Comparison of ENCODE assay signal across 11 cellular contexts in genomic region chr2:230000118-230000841, GRCh38.
A peak's percentile ranks its signal among the peaks of the same experiment; 100 is the strongest.
DNase-seq lines count a peak whose midpoint lies in the region; ATAC-seq and FAIRE-seq lines count a peak whose summit lies in the region.
"Had no signal": no experiment of that assay in that cellular context is flagged by ENCODE, and none has a peak within 500 bp of the region (broad histone marks: within the 10 kb centered on the region; RNA-seq: fewer than 3 reads in every experiment).

No MANE protein-coding gene starts in this region.

- H3K4me3 ChIP-seq in effector memory CD4-positive, alpha-beta T cell (ENCODE audit: insufficient read depth, low read depth, low read length, poor library complexity, severe bottlenecking): no peak overlapping the region

- no peaks in the 10 kb centered on the region for H3K27me3 Mint-ChIP-seq in activated naive CD8-positive, alpha-beta T cell treated with anti-CD3 and anti-CD28 coated beads for 36 hours

- FAIRE-seq in urothelium cell line (lab: Jason Lieb, UNC): no peak

- DNase-seq in activated naive CD8-positive, alpha-beta T cell treated with anti-CD3 and anti-CD28 coated beads for 36 hours: no peak
- no peak for DNase-seq in effector memory CD4-positive, alpha-beta T cell
- no peak for DNase-seq in effector CD8-positive, alpha-beta T cell (lab: John Stamatoyannopoulos, UW)
- DNase-seq in urothelium cell line (ENCODE audit: low spot score) (no peak), iPS-NIHi11 (ENCODE audit: low spot score) (no peak)
- DNase-seq: cortex of kidney had no signal

- ATAC-seq in GM18517 (IDR thresholded peaks at IDR 0.05; ENCODE audit: unreplicated experiment) (peak; percentile 91), GM21360 (IDR thresholded peaks at IDR 0.05; ENCODE audit: unreplicated experiment) (peak; percentile 96), HG03064 (IDR thresholded peaks at IDR 0.05; ENCODE audit: low read depth, unreplicated experiment) (peak; percentile 93)
- ATAC-seq: SK-N-SH treated with all-trans-retinoic acid at 6 μM for 48 hours had no signal

- H3K4me1 ChIP-seq in effector memory CD4-positive, alpha-beta T cell (ENCODE audit: control insufficient read depth, insufficient read depth, low read length, poor library complexity, severe bottlenecking): no peaks in the 10 kb centered on the region

- H3K36me3 Mint-ChIP-seq in activated naive CD8-positive, alpha-beta T cell treated with anti-CD3 and anti-CD28 coated beads for 36 hours: peaks cover 2% of the 10 kb centered on the region

- H3K9me3 ChIP-seq in effector memory CD4-positive, alpha-beta T cell (ENCODE audit: control insufficient read depth, low read length): no peaks in the 10 kb centered on the region

- H3K27ac ChIP-seq in effector memory CD4-positive, alpha-beta T cell (ENCODE audit: insufficient read depth, low read length, poor library complexity, severe bottlenecking): no peak overlapping the region

- peaks cover 3% of the 10 kb centered on the region for H3K4me1 Mint-ChIP-seq in activated naive CD8-positive, alpha-beta T cell treated with anti-CD3 and anti-CD28 coated beads for 36 hours
- H3K4me1 Mint-ChIP-seq: nephron had no signal

- peak overlapping the region; percentile 38 for H3K27ac Mint-ChIP-seq in activated naive CD8-positive, alpha-beta T cell treated with anti-CD3 and anti-CD28 coated beads for 36 hours
- H3K27ac Mint-ChIP-seq: nephron had no signal

- H3K9me3 Mint-ChIP-seq in activated naive CD8-positive, alpha-beta T cell treated with anti-CD3 and anti-CD28 coated beads for 36 hours: no peaks in the 10 kb centered on the region
- H3K9me3 Mint-ChIP-seq: nephron had no signal

- H3K27me3 ChIP-seq in effector memory CD4-positive, alpha-beta T cell (replicated peaks; ENCODE audit: control insufficient read depth, insufficient read depth, low read length, poor library complexity, severe bottlenecking): no peaks in the 10 kb centered on the region

- no peaks in the 10 kb centered on the region for H3K36me3 ChIP-seq in effector memory CD4-positive, alpha-beta T cell (ENCODE audit: control insufficient read depth, insufficient read depth, low read length)

- H3K4me3 Mint-ChIP-seq in activated naive CD8-positive, alpha-beta T cell treated with anti-CD3 and anti-CD28 coated beads for 36 hours: no peak overlapping the region
- H3K4me3 Mint-ChIP-seq: nephron had no signal
